ENCODE assay signal across 11 cellular contexts in the genomic region with DNA sequence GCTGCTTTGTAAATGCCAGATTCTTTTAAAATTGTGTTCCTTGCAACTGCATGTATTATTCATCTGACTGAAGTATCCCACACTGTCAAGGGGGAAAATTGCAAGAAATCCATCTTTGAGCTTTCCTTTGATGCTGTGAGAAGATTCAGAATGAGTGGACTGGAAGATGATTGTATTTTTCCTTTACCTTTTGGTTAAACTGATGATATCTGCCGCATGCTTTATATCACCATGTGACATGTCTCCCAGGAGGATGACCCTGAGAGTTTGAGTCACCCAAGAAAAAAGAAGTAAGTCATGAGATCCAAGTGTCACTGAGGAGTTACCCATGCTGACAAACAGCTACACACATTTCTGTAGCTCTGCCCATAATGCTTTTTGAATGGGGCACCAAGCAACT.
DNase-seq lines count a peak whose midpoint lies in the region; ATAC-seq and TF ChIP-seq lines count a peak whose summit lies in the region.
"Had no signal": no experiment of that assay in that cellular context is flagged by ENCODE, and none has a peak within 500 bp of the region (broad histone marks: within the 10 kb centered on the region; RNA-seq: fewer than 3 reads in every experiment).

No MANE protein-coding gene starts in this region.

- no peak overlapping the region for H3K4me2 ChIP-seq in OCI-LY7 (ENCODE audit: low read length)

- peak; percentile 96 for ATAC-seq in activated CD8-positive, alpha-beta T cell treated with anti-CD3 and anti-CD28 coated beads for 36 hours

- H3K36me3 Mint-ChIP-seq in activated CD8-positive, alpha-beta T cell treated with anti-CD3 and anti-CD28 coated beads for 36 hours (ENCODE audit: low read depth): peaks cover 3% of the 10 kb centered on the region
- H3K36me3 Mint-ChIP-seq: CD14-positive monocyte had no signal

- H3K27me3 Mint-ChIP-seq in activated CD8-positive, alpha-beta T cell treated with anti-CD3 and anti-CD28 coated beads for 36 hours: no peaks in the 10 kb centered on the region

- H3K4me3 ChIP-seq in fibroblast of the aortic adventitia (ENCODE audit: low read depth, low read length) (no peak overlapping the region), OCI-LY7 (ENCODE audit: low read depth, low read length, poor library complexity, severe bottlenecking) (no peak overlapping the region)

- no peaks in the 10 kb centered on the region for H3K36me3 ChIP-seq in OCI-LY7 (ENCODE audit: insufficient read depth, low read length)

- POLR2A ChIA-PET in activated CD8-positive, alpha-beta T cell treated with anti-CD3 and anti-CD28 coated beads for 36 hours (lab: Charles Lee): interaction anchor here (0.9 to 1.2 kb wide), 3 partner anchors 252 to 1807 kb away, joined by 3 read pairs; no protein-coding TSS in a partner anchor
- POLR2A ChIA-PET in OCI-LY7 (lab: Charles Lee): interaction anchor here (0.5 kb wide), 1 partner anchor 979 kb away, joined by 3 read pairs; no protein-coding TSS in a partner anchor

- no peaks in the 10 kb centered on the region for H3K9me2 ChIP-seq in OCI-LY7 (ENCODE audit: insufficient read depth, low read length)

- peak overlapping the region; percentile 60 for H3K27ac Mint-ChIP-seq in activated CD8-positive, alpha-beta T cell treated with anti-CD3 and anti-CD28 coated beads for 36 hours
- H3K27ac Mint-ChIP-seq: CD14-positive monocyte, nephron progenitor cell had no signal

- H3K4me1 ChIP-seq in OCI-LY7 (ENCODE audit: insufficient read depth, low read length, poor library complexity, severe bottlenecking): no peaks in the 10 kb centered on the region

- H3K4me3 Mint-ChIP-seq in activated CD8-positive, alpha-beta T cell treated with anti-CD3 and anti-CD28 coated beads for 36 hours: no peak overlapping the region
- H3K4me3 Mint-ChIP-seq: CD14-positive monocyte, nephron progenitor cell had no signal

- TF ChIP-seq CTCF in activated CD8-positive, alpha-beta T cell treated with anti-CD3 and anti-CD28 coated beads for 36 hours (IDR thresholded peaks at IDR 0.05): no peak
- no peak for TF ChIP-seq CTCF in fibroblast of the aortic adventitia (IDR thresholded peaks at IDR 0.05; ENCODE audit: insufficient read depth, low read length)
- no peak for TF ChIP-seq CTCF in OCI-LY7 (conservative IDR thresholded peaks at IDR 0.05; ENCODE audit: low read length)

- no peak overlapping the region for H3K27ac ChIP-seq in OCI-LY7 (ENCODE audit: low read depth, low read length, poor library complexity, severe bottlenecking)

- no TSS peak for BruUV-seq in OCI-LY7 (replicated peaks; lab: Mats Ljungman, UMichigan)

- DNase-seq in stimulated activated CD4-positive, alpha-beta T cell treated with anti-CD3 and anti-CD28 coated beads, Interleukin-15, amount 100 ng/mL, for 24 hours: peak; percentile 41
- DNase-seq in stimulated activated CD4-positive, alpha-beta T cell treated with anti-CD3 and anti-CD28 coated beads, Interleukin-2, amount 100 ng/mL, for 24 hours: no peak
- DNase-seq in activated CD8-positive, alpha-beta T cell treated with anti-CD3 and anti-CD28 coated beads for 36 hours: peak; percentile 45
- DNase-seq in fibroblast of the aortic adventitia (ENCODE audit: low read depth) (peak; percentile 34), stromal cell of bone marrow (ENCODE audit: low read depth) (peak; percentile 90), COR-L47 (lab: John Stamatoyannopoulos, UW) (no peak), OCI-LY7 (ENCODE audit: low spot score) (no peak), AG08396 (ENCODE audit: low spot score) (no peak)
- DNase-seq: erythroblast, nephron progenitor cell had no signal

- no peaks in the 10 kb centered on the region for H3K9me3 ChIP-seq in OCI-LY7 (ENCODE audit: low read length)

- no peak overlapping the region for H2AFZ ChIP-seq in OCI-LY7 (ENCODE audit: low read length)

- intact Hi-C loops in activated CD8-positive, alpha-beta T cell treated with anti-CD3 and anti-CD28 coated beads for 36 hours (cut with micrococcal nuclease): loop anchor here (10.0 kb wide), 1 partner anchor 215 kb away; no protein-coding TSS in a partner anchor
- intact Hi-C loops in OCI-LY7 (cut with micrococcal nuclease; ENCODE audit: unreplicated experiment): loop anchor here (5.0 kb wide), 1 partner anchor 432 kb away; no protein-coding TSS in a partner anchor

- CTCF ChIA-PET in activated CD8-positive, alpha-beta T cell treated with anti-CD3 and anti-CD28 coated beads for 36 hours (lab: Charles Lee): interaction anchor here (0.9 kb wide), 1 partner anchor 490 kb away, joined by 3 read pairs; no protein-coding TSS in a partner anchor
- CTCF ChIA-PET in OCI-LY7 (lab: Charles Lee; ENCODE audit: unreplicated experiment): no interaction called here

- H3K79me2 ChIP-seq in OCI-LY7 (ENCODE audit: insufficient read depth, low read depth, low read length): no peaks in the 10 kb centered on the region

- H3K9me3 Mint-ChIP-seq in activated CD8-positive, alpha-beta T cell treated with anti-CD3 and anti-CD28 coated beads for 36 hours: no peaks in the 10 kb centered on the region
- H3K9me3 Mint-ChIP-seq: nephron progenitor cell had no signal

- H4K20me1 ChIP-seq in OCI-LY7 (ENCODE audit: insufficient read depth, low read length): no peaks in the 10 kb centered on the region

- H3K4me1 Mint-ChIP-seq in activated CD8-positive, alpha-beta T cell treated with anti-CD3 and anti-CD28 coated beads for 36 hours (ENCODE audit: low read depth): peaks cover 25% of the 10 kb centered on the region
- H3K4me1 Mint-ChIP-seq: CD14-positive monocyte, nephron progenitor cell had no signal

Comparison
In these comparisons a context has a peak if more than half of its experiments do, and no peak if none do; other contexts are left out.
1. DNase-seq: peak in stimulated activated CD4-positive, alpha-beta T cell treated with anti-CD3 and anti-CD28 coated beads, Interleukin-15, amount 100 ng/mL, for 24 hours (single experiment), activated CD8-positive, alpha-beta T cell treated with anti-CD3 and anti-CD28 coated beads for 36 hours (single experiment), fibroblast of the aortic adventitia (single experiment) and stromal cell of bone marrow (single experiment); none in stimulated activated CD4-positive, alpha-beta T cell treated with anti-CD3 and anti-CD28 coated beads, Interleukin-2, amount 100 ng/mL, for 24 hours (0 of 2), COR-L47 (single experiment), OCI-LY7 (single experiment) and AG08396 (single experiment).